In genomic region chr19:40444181-40445005, GRCh38 we compare ENCODE assay signal across 8 cellular contexts. TPM values are rescaled to one million over a fixed set of nuclear protein-coding genes. Genes with fewer than 3 reads are reported as not detected.
DNase-seq lines count a peak whose midpoint lies in the region; ATAC-seq and TF ChIP-seq lines count a peak whose summit lies in the region.

SERTAD3 (minus strand) TSS chr19:40444335; CDS start chr19:40442080, 2,255 bp downstream.

- no peaks in the 10 kb centered on the region for H3K9me3 ChIP-seq in psoas muscle

- WGBS in psoas muscle, 3 donors = 0 to 1% (median 0%) methylated on average over 61 to 74 of the region's 74 CpGs
- WGBS in urinary bladder = under 1% methylated on average over 74 of the region's 74 CpGs

- ATAC-seq in HG02870 (IDR thresholded peaks at IDR 0.05; ENCODE audit: unreplicated experiment) (peak; percentile 58), left cardiac atrium (peak; percentile 87 to 88), psoas muscle (peak; percentile 81 to 86 (median 84))

- intact Hi-C loops in left cardiac atrium (cut with DNase I) = loop anchor here in 1 of 2 donors (10.0 kb wide), 1 partner anchor 160 kb away; the partner anchor contains the start of gene AKT2
- intact Hi-C loops in psoas muscle (cut with DNase I) = loop anchor here in 1 of 2 donors (5.0 kb wide), 1 partner anchor 97 kb away; the partner anchor contains the start of genes C19orf47 and PLD3

- TF ChIP-seq CTCF in GM13976 (IDR thresholded peaks at IDR 0.05; ENCODE audit: borderline replicate concordance, control extremely low read depth, extremely low read depth, insufficient read depth, missing control alignments) = no peak
- TF ChIP-seq CTCF in psoas muscle (IDR thresholded peaks at IDR 0.05) = no peak

- peaks cover 23% of the 10 kb centered on the region for H3K4me1 ChIP-seq in psoas muscle
- no peaks in the 10 kb centered on the region for H3K4me1 ChIP-seq in urinary bladder (ENCODE audit: insufficient read depth)

- DNase-seq in GM13976 (ENCODE audit: low spot score) (peak; percentile 97), NCI-H146 treated with DMSO at 0.1 percent for 48 hours (lab: John Stamatoyannopoulos, UW; ENCODE audit: unreplicated experiment) (peak; percentile 91), T-helper 1 cell (peak; percentile 95 to 97 (median 96)), amniotic epithelial cell (ENCODE audit: low read depth) (peak; percentile 86), left cardiac atrium (peak; percentile 98), psoas muscle (peak; percentile 99)

- peak within 1 kb of the TSS; percentile 98 for H3K4me3 ChIP-seq in psoas muscle
- H3K4me3 ChIP-seq in urinary bladder (ENCODE audit: low read depth, low read length) = peak within 1 kb of the TSS; percentile 82

- H3K27ac ChIP-seq in psoas muscle (peak within 1 kb of the TSS; percentile 100), urinary bladder (ENCODE audit: low read depth) (peak within 1 kb of the TSS; percentile 91)

- no peaks in the 10 kb centered on the region for H3K27me3 ChIP-seq in psoas muscle (ENCODE audit: insufficient read depth in 3 of 3, low read length in 2 of 3)

- in situ Hi-C loops in GM13976 (cut with MboI; ENCODE audit: low sequenced_read_pairs, unreplicated experiment) = no loop called here

- H3K36me3 ChIP-seq in psoas muscle (ENCODE audit: insufficient read depth in 1 of 2, low read depth in 1 of 2) = peaks cover 8 to 50% of the 10 kb centered on the region in 2 donors
- peaks cover 5% of the 10 kb centered on the region for H3K36me3 ChIP-seq in urinary bladder (ENCODE audit: insufficient read depth)

RNA-seq across cellular contexts. Expression of gene SERTAD3, which starts in this region (rescaled TPM):
- total RNA-seq in left cardiac atrium (10 to 100 TPM; 29.1 to 41.2 TPM), psoas muscle (10 to 100 TPM; 16.0 to 29.0 (median 26.0) TPM), urinary bladder (32.2 TPM)
- polyA plus RNA-seq in psoas muscle (10 to 100 TPM; 12.7 to 30.0 (median 13.8) TPM), urinary bladder (43.8 TPM)

Comparison
In these comparisons a context has a peak if more than half of its experiments do, and no peak if none do; other contexts are left out.
1. Peak in every context shown above with its lines: DNase-seq, ATAC-seq, H3K4me3 ChIP-seq and H3K27ac ChIP-seq.